ENCODE assay signal across 20 cellular contexts in genomic region chr9:95754533-95755420, GRCh38.
DNase-seq lines count a peak whose midpoint lies in the region; ATAC-seq and TF ChIP-seq lines count a peak whose summit lies in the region.
"Had no signal": no experiment of that assay in that cellular context is flagged by ENCODE, and none has a peak within 500 bp of the region (broad histone marks: within the 10 kb centered on the region; RNA-seq: fewer than 3 reads in every experiment).

No MANE protein-coding gene starts in this region.

- no peaks in the 10 kb centered on the region for H3K9me3 Mint-ChIP-seq in nephron
- H3K9me3 Mint-ChIP-seq: naive B cell; stimulated activated memory B cell treated with anti-CD40 and anti-IgM and Interleukin-4, amounts not matched to agents 10 μg/mL and 1 μg/mL and 100 μg/mL, for 72 hours had no signal

- peaks cover 51% of the 10 kb centered on the region for H3K4me1 Mint-ChIP-seq in nephron
- H3K4me1 Mint-ChIP-seq: naive B cell had no signal

- H3K36me3 ChIP-seq in left ventricle myocardium inferior, result no peaks in the 10 kb centered on the region
- H3K36me3 ChIP-seq in ectodermal cell (ENCODE audit: control insufficient read depth, insufficient read depth, low read length), result no peaks in the 10 kb centered on the region
- H3K36me3 ChIP-seq: HAP-1, upper lobe of right lung had no signal

- H3K27me3 ChIP-seq in left ventricle myocardium inferior (ENCODE audit: low read depth), result peaks cover 28% of the 10 kb centered on the region
- no peaks in the 10 kb centered on the region for H3K27me3 ChIP-seq in right cardiac atrium (ENCODE audit: control insufficient read depth, insufficient read depth)
- H3K27me3 ChIP-seq in ectodermal cell (ENCODE audit: control insufficient read depth, insufficient read depth, low read length, poor library complexity, severe bottlenecking), result peaks cover 43% of the 10 kb centered on the region

- intact Hi-C loops in left ventricle myocardium inferior (cut with micrococcal nuclease) (no loop called here), right cardiac atrium (cut with DNase I) (loop anchor here in 1 of 4 donors (5.0 kb wide), 1 partner anchor 38 kb away; no protein-coding TSS in a partner anchor), posterior cingulate gyrus (cut with DNase I) (no loop called here)

- ATAC-seq in right cardiac atrium (no peak), HG02610 (IDR thresholded peaks at IDR 0.05; ENCODE audit: unreplicated experiment) (no peak)
- ATAC-seq: stimulated activated memory B cell treated with anti-CD40 and anti-IgM and Interleukin-4, amounts not matched to agents 10 μg/mL and 1 μg/mL and 100 μg/mL, for 72 hours; T-helper 17 cell had no signal

- no peaks in the 10 kb centered on the region for H3K9me3 ChIP-seq in left ventricle myocardium inferior (replicated peaks)
- H3K9me3 ChIP-seq in right cardiac atrium (ENCODE audit: control insufficient read depth, low read length), result no peaks in the 10 kb centered on the region
- no peaks in the 10 kb centered on the region for H3K9me3 ChIP-seq in ectodermal cell (ENCODE audit: control insufficient read depth, low read length)
- H3K9me3 ChIP-seq: HAP-1, upper lobe of right lung had no signal

- no peak for DNase-seq in left ventricle myocardium inferior
- no peak for DNase-seq in right cardiac atrium
- DNase-seq in NCI-H1048 (lab: John Stamatoyannopoulos, UW), result no peak
- DNase-seq in NCI-H1694 (lab: John Stamatoyannopoulos, UW), result no peak
- no peak for DNase-seq in posterior cingulate gyrus
- DNase-seq: activated gamma-delta T cell, amniotic stem cell, foreskin fibroblast, hypothalamus, kidney glomerular epithelial cell, naive B cell, NCI-H1105, NCI-H524, T-helper 17 cell, upper lobe of right lung had no signal

- H3K27ac Mint-ChIP-seq in nephron, result peak overlapping the region; percentile 65 to 97 (median 95)
- H3K27ac Mint-ChIP-seq: stimulated activated memory B cell treated with anti-CD40 and anti-IgM and Interleukin-4, amounts not matched to agents 10 μg/mL and 1 μg/mL and 100 μg/mL, for 72 hours; T-helper 17 cell had no signal

- H3K27me3 Mint-ChIP-seq in nephron (ENCODE audit: low read depth), result no peaks in the 10 kb centered on the region

- WGBS in right cardiac atrium, result 69% methylated on average over 15 of the region's 15 CpGs
- WGBS in ectodermal cell, 2 experiments, result 49 to 50% methylated on average over 15 of the region's 15 CpGs

- no peak for TF ChIP-seq CTCF in left ventricle myocardium inferior (IDR thresholded peaks at IDR 0.05; ENCODE audit: borderline replicate concordance)
- no peak for TF ChIP-seq CTCF in nephron (IDR thresholded peaks at IDR 0.05; ENCODE audit: unreplicated experiment in 3 of 3)

- H3K4me3 ChIP-seq in left ventricle myocardium inferior (no peak overlapping the region), right cardiac atrium (ENCODE audit: low read length) (no peak overlapping the region), ectodermal cell (ENCODE audit: insufficient read depth, low read depth, low read length) (no peak overlapping the region)
- H3K4me3 ChIP-seq: HAP-1, upper lobe of right lung had no signal

- H3K4me1 ChIP-seq in left ventricle myocardium inferior (peaks cover 47% of the 10 kb centered on the region), right cardiac atrium (ENCODE audit: control insufficient read depth, insufficient read depth, low read length) (peaks cover 7% of the 10 kb centered on the region), ectodermal cell (ENCODE audit: control insufficient read depth, insufficient read depth, low read length) (peaks cover 23% of the 10 kb centered on the region)

- peak overlapping the region in 1 of 3 experiments; percentile 2 for H3K4me3 Mint-ChIP-seq in nephron
- H3K4me3 Mint-ChIP-seq: naive B cell; stimulated activated memory B cell treated with anti-CD40 and anti-IgM and Interleukin-4, amounts not matched to agents 10 μg/mL and 1 μg/mL and 100 μg/mL, for 72 hours; T-helper 17 cell had no signal

- H3K27ac ChIP-seq in left ventricle myocardium inferior (replicated peaks), result peak overlapping the region; percentile 64
- no peak overlapping the region for H3K27ac ChIP-seq in right cardiac atrium (ENCODE audit: low read length)
- peak overlapping the region; percentile 8 for H3K27ac ChIP-seq in ectodermal cell (ENCODE audit: insufficient read depth, low read depth, low read length, poor library complexity, severe bottlenecking)

- no peaks in the 10 kb centered on the region for H3K36me3 Mint-ChIP-seq in nephron (ENCODE audit: low read depth)
- H3K36me3 Mint-ChIP-seq: naive B cell; stimulated activated memory B cell treated with anti-CD40 and anti-IgM and Interleukin-4, amounts not matched to agents 10 μg/mL and 1 μg/mL and 100 μg/mL, for 72 hours had no signal
